ENCODE assay signal across 19 cellular contexts in the genomic region with DNA sequence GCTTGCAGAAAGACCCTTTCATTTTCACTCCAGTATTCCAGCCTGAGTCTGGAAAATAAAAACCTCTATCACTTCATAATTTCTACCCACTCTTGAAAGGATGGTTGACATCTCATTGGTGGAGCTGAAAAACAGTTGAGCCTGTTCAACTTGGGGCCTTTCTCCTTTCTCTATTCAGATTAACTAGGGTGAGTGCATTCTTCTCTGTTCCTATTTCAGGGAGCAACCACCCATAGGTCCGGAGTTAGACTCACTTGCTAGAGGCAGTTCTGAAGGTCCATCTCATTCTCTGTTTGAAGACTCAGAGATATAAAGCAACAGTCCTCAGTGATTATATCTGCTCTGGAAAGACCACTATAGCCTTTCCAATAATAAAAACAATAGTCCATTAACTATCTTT.
DNase-seq lines count a peak whose midpoint lies in the region; ATAC-seq and TF ChIP-seq lines count a peak whose summit lies in the region.
"Had no signal": no experiment of that assay in that cellular context is flagged by ENCODE, and none has a peak within 500 bp of the region (broad histone marks: within the 10 kb centered on the region; RNA-seq: fewer than 3 reads in every experiment).

No MANE protein-coding gene starts in this region.

- no peak for TF ChIP-seq CTCF in SK-N-SH (IDR thresholded peaks at IDR 0.05)
- no peak for TF ChIP-seq CTCF in tibial artery (IDR thresholded peaks at IDR 0.05)
- TF ChIP-seq CTCF in RWPE1 (conservative IDR thresholded peaks at IDR 0.05; ENCODE audit: low read depth): no peak
- TF ChIP-seq CTCF in mammary epithelial cell (conservative IDR thresholded peaks at IDR 0.05 in 1 of 2, IDR thresholded peaks at IDR 0.05 in 1 of 2; ENCODE audit: extremely low read depth in 1 of 2, insufficient read depth in 1 of 2, low read depth in 1 of 2, low read length in 2 of 2): no peak

- no peaks in the 10 kb centered on the region for H3K79me2 ChIP-seq in SK-N-SH (ENCODE audit: insufficient read depth)
- no peaks in the 10 kb centered on the region for H3K79me2 ChIP-seq in mammary epithelial cell (ENCODE audit: insufficient read depth, low read length)

- H3K9me2 ChIP-seq in SK-N-SH: no peaks in the 10 kb centered on the region

- WGBS in SK-N-SH (ENCODE audit: low lambda C conversion rate): 71% methylated on average over 1 of the region's 1 CpG
- 100% methylated on average over 1 of the region's 1 CpG for WGBS in mammary epithelial cell (ENCODE audit: low coverage, missing lambda C conversion rate)

- no peaks in the 10 kb centered on the region for H3K36me3 ChIP-seq in SK-N-SH (replicated peaks in 1 of 2; ENCODE audit: control insufficient read depth in 1 of 2, insufficient read depth in 2 of 2, low read length in 1 of 2)
- no peaks in the 10 kb centered on the region for H3K36me3 ChIP-seq in tibial artery
- H3K36me3 ChIP-seq in mammary epithelial cell (ENCODE audit: insufficient read depth, low read length): no peaks in the 10 kb centered on the region
- H3K36me3 ChIP-seq: BLaER1, HAP-1 had no signal

- in situ Hi-C loops in mammary epithelial cell (cut with MboI; ENCODE audit: low sequenced_read_pairs in 2 of 2): no loop called here

- H3K27ac ChIP-seq in SK-N-SH (ENCODE audit: low read depth in 2 of 2, low read length in 1 of 2): peak overlapping the region in 1 of 2 experiments; percentile 67; a peak in 1 of 4 replicates
- H3K27ac ChIP-seq in tibial artery: peak overlapping the region; percentile 36 to 41
- no peak overlapping the region for H3K27ac ChIP-seq in RWPE1
- no peak overlapping the region for H3K27ac ChIP-seq in mammary epithelial cell (ENCODE audit: insufficient read depth, low read depth, low read length)
- H3K27ac ChIP-seq: 22Rv1, BLaER1, C4-2B had no signal

- H3K27me3 ChIP-seq in SK-N-SH (ENCODE audit: insufficient read depth): no peaks in the 10 kb centered on the region
- H3K27me3 ChIP-seq in tibial artery: no peaks in the 10 kb centered on the region
- H3K27me3 ChIP-seq in mammary epithelial cell (ENCODE audit: insufficient read depth, low read length): no peaks in the 10 kb centered on the region
- H3K27me3 ChIP-seq: BLaER1 had no signal

- dilution Hi-C loops in mammary epithelial cell (cut with HindIII; ENCODE audit: low sequenced_read_pairs): no loop called here

- intact Hi-C loops in tibial artery (cut with DNase I; ENCODE audit: low total_unique reads) (no loop called here), mammary epithelial cell (cut with micrococcal nuclease) (no loop called here)

- no peak for TF ChIP-seq RAD21 in SK-N-SH (IDR thresholded peaks at IDR 0.05; ENCODE audit: low read length)

- H2AFZ ChIP-seq in SK-N-SH (ENCODE audit: low read depth) (no peak overlapping the region), mammary epithelial cell (ENCODE audit: low read depth, low read length) (no peak overlapping the region)

- ATAC-seq in SK-N-SH treated with all-trans-retinoic acid at 6 μM for 48 hours (peak; percentile 14; the same call in 1 of the 3 replicates), GM19351 (IDR thresholded peaks at IDR 0.05; ENCODE audit: unreplicated experiment) (peak; percentile 94), GM21717 (IDR thresholded peaks at IDR 0.05; ENCODE audit: unreplicated experiment) (peak; percentile 67)
- ATAC-seq: CD8-positive, alpha-beta T cell had no signal

- H3K4me1 ChIP-seq in SK-N-SH (ENCODE audit: control insufficient read depth in 1 of 2, insufficient read depth in 2 of 2, low read depth in 1 of 2, low read length in 1 of 2) (peaks cover 0 to 6% of the 10 kb centered on the region in 2 experiments; a peak in 2 of 4 replicates), tibial artery (peaks cover 0 to 43% (median 2%) of the 10 kb centered on the region in 4 donors), mammary epithelial cell (ENCODE audit: insufficient read depth, low read length) (no peaks in the 10 kb centered on the region)
- H3K4me1 ChIP-seq: BLaER1 had no signal

- POLR2A ChIA-PET in SK-N-SH (lab: Yijun Ruan, JAX): no interaction called here
- POLR2A ChIA-PET in RWPE1 (lab: Yijun Ruan, JAX; ENCODE audit: low non-redundant PET): no interaction called here

- no peak for DNase-seq in SK-N-SH
- DNase-seq in tibial artery: no peak
- no peak for DNase-seq in RWPE1 (ENCODE audit: low spot score)
- DNase-seq in mammary epithelial cell: no peak
- DNase-seq in GDM1 (lab: John Stamatoyannopoulos, UW): no peak
- DNase-seq: Caco-2; CD4-positive, CD25-positive, alpha-beta regulatory T cell; CD8-positive, alpha-beta T cell; DMS153; DND-41; GOT3; HFFc6 had no signal

- no peak overlapping the region for H3K4me2 ChIP-seq in SK-N-SH
- no peak overlapping the region for H3K4me2 ChIP-seq in mammary epithelial cell (ENCODE audit: insufficient read depth, low read depth, low read length)
- H3K4me2 ChIP-seq: BLaER1 had no signal

- no peak for TF ChIP-seq EP300 in SK-N-SH (IDR thresholded peaks at IDR 0.05; ENCODE audit: borderline replicate concordance in 1 of 2, low read depth in 1 of 2, low read length in 1 of 2)

- CTCF ChIA-PET in SK-N-SH (lab: Yijun Ruan, JAX): no interaction called here
- CTCF ChIA-PET in RWPE1 (lab: Yijun Ruan, JAX): no interaction called here
- CTCF ChIA-PET in mammary epithelial cell (lab: Charles Lee; ENCODE audit: low non-redundant PET): no interaction called here

- no TSS peak for BruUV-seq in mammary epithelial cell (replicated peaks; lab: Mats Ljungman, UMichigan)

- H3F3A ChIP-seq in SK-N-SH (replicated peaks; ENCODE audit: insufficient read depth): no peaks in the 10 kb centered on the region

- H4K20me1 ChIP-seq in SK-N-SH (ENCODE audit: insufficient read depth) (no peaks in the 10 kb centered on the region), mammary epithelial cell (ENCODE audit: insufficient read depth, low read length) (no peaks in the 10 kb centered on the region)
- H4K20me1 ChIP-seq: BLaER1 had no signal

- H3K9ac ChIP-seq in SK-N-SH (no peak overlapping the region), mammary epithelial cell (ENCODE audit: insufficient read depth, low read length) (no peak overlapping the region)
- H3K9ac ChIP-seq: BLaER1 had no signal

- no peaks in the 10 kb centered on the region for H3K9me3 ChIP-seq in SK-N-SH
- no peaks in the 10 kb centered on the region for H3K9me3 ChIP-seq in tibial artery
- H3K9me3 ChIP-seq in mammary epithelial cell (replicated peaks; ENCODE audit: insufficient read depth, low read length): no peaks in the 10 kb centered on the region
- H3K9me3 ChIP-seq: BLaER1, Caco-2, HAP-1 had no signal

- no peak overlapping the region for H3K4me3 ChIP-seq in SK-N-SH (ENCODE audit: low read depth in 2 of 2, low read length in 1 of 2)
- H3K4me3 ChIP-seq in tibial artery: no peak overlapping the region
- H3K4me3 ChIP-seq in mammary epithelial cell (replicated peaks in 1 of 3; ENCODE audit: insufficient read depth in 1 of 3, low read depth in 2 of 3, low read length in 3 of 3): no peak overlapping the region
- H3K4me3 ChIP-seq: BLaER1, HAP-1 had no signal

TF ChIP-seq in SK-N-SH treated with all-trans-retinoic acid at 6 μM for 48 hours, 23 proteins besides CTCF, POLR2A, EP300 and RAD21 (continues in another document):
- TF ChIP-seq ZFP30 (CRISPR knock-in tag; IDR thresholded peaks at IDR 0.05) (no peak), CSDC2 (CRISPR knock-in tag; IDR thresholded peaks at IDR 0.05) (no peak), ZNF565 (CRISPR knock-in tag; conservative IDR thresholded peaks at IDR 0.05; ENCODE audit: low read depth) (no peak), ZNF70 (CRISPR knock-in tag; IDR thresholded peaks at IDR 0.05) (no peak), ARNTL (CRISPR knock-in tag; IDR thresholded peaks at IDR 0.05; ENCODE audit: borderline replicate concordance, low read depth) (no peak), TCF4 (CRISPR knock-in tag; IDR thresholded peaks at IDR 0.05; ENCODE audit: borderline replicate concordance) (no peak)
- TF ChIP-seq, protein P1, sequence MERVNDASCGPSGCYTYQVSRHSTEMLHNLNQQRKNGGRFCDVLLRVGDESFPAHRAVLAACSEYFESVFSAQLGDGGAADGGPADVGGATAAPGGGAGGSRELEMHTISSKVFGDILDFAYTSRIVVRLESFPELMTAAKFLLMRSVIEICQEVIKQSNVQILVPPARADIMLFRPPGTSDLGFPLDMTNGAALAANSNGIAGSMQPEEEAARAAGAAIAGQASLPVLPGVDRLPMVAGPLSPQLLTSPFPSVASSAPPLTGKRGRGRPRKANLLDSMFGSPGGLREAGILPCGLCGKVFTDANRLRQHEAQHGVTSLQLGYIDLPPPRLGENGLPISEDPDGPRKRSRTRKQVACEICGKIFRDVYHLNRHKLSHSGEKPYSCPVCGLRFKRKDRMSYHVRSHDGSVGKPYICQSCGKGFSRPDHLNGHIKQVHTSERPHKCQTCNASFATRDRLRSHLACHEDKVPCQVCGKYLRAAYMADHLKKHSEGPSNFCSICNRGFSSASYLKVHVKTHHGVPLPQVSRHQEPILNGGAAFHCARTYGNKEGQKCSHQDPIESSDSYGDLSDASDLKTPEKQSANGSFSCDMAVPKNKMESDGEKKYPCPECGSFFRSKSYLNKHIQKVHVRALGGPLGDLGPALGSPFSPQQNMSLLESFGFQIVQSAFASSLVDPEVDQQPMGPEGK (CRISPR knock-in tag; IDR thresholded peaks at IDR 0.05; ENCODE audit: borderline replicate concordance): no peak

TF ChIP-seq in SK-N-SH, 30 proteins besides CTCF, POLR2A, EP300 and RAD21:
- TF ChIP-seq ELF1 (IDR thresholded peaks at IDR 0.05): no peak
- TF ChIP-seq TEAD4 (IDR thresholded peaks at IDR 0.05; ENCODE audit: borderline replicate concordance, insufficient read depth): no peak
- TF ChIP-seq, protein P2, sequence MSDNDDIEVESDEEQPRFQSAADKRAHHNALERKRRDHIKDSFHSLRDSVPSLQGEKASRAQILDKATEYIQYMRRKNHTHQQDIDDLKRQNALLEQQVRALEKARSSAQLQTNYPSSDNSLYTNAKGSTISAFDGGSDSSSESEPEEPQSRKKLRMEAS (IDR thresholded peaks at IDR 0.05; ENCODE audit: low read depth): no peak
- TF ChIP-seq FOSL2 (IDR thresholded peaks at IDR 0.05; ENCODE audit: borderline replicate concordance, low read depth): no peak
- no peak for TF ChIP-seq EZH2phosphoT487 (IDR thresholded peaks at IDR 0.05; ENCODE audit: borderline replicate concordance, low read depth)

Comparison
In these comparisons a context has a peak if more than half of its experiments do, and no peak if none do; other contexts are left out.
1. ATAC-seq: peak in every context shown above with its lines; median percentile 94 in GM19351; 67 in GM21717; 14 in SK-N-SH treated with all-trans-retinoic acid at 6 μM for 48 hours.
2. H3K27ac ChIP-seq: peak in tibial artery (2 of 2); none in RWPE1 (single experiment) and mammary epithelial cell (single experiment).